2 cellular contexts compared by ENCODE assay signal in genomic region chr4:119209586-119209985, GRCh38.
TF ChIP-seq lines count a peak whose summit lies in the region.

No MANE protein-coding gene starts in this region.

TF ChIP-seq in SK-N-SH, 30 proteins besides CTCF, POLR2A, EP300 and RAD21 (continued from another document):
- TF ChIP-seq USF2 (IDR thresholded peaks at IDR 0.05; ENCODE audit: borderline replicate concordance, low read depth, low read length) (no peak), RFX5 (IDR thresholded peaks at IDR 0.05; ENCODE audit: low read length) (no peak), ELF1 (IDR thresholded peaks at IDR 0.05) (no peak), TEAD4 (IDR thresholded peaks at IDR 0.05; ENCODE audit: borderline replicate concordance, insufficient read depth) (no peak), GATA2 (CRISPR knock-in tag; IDR thresholded peaks at IDR 0.05) (no peak)

TF ChIP-seq in SK-N-SH treated with all-trans-retinoic acid at 6 μM for 48 hours, 23 proteins besides CTCF, POLR2A, EP300 and RAD21 (continued from another document):
- TF ChIP-seq TSHZ2 (CRISPR knock-in tag; IDR thresholded peaks at IDR 0.05) (no peak), CSDC2 (CRISPR knock-in tag; IDR thresholded peaks at IDR 0.05) (no peak), ESRRG (CRISPR knock-in tag; IDR thresholded peaks at IDR 0.05) (no peak), ZNF565 (CRISPR knock-in tag; conservative IDR thresholded peaks at IDR 0.05; ENCODE audit: low read depth) (no peak), TCF4 (CRISPR knock-in tag; IDR thresholded peaks at IDR 0.05; ENCODE audit: borderline replicate concordance) (no peak)
- TF ChIP-seq, protein P1, sequence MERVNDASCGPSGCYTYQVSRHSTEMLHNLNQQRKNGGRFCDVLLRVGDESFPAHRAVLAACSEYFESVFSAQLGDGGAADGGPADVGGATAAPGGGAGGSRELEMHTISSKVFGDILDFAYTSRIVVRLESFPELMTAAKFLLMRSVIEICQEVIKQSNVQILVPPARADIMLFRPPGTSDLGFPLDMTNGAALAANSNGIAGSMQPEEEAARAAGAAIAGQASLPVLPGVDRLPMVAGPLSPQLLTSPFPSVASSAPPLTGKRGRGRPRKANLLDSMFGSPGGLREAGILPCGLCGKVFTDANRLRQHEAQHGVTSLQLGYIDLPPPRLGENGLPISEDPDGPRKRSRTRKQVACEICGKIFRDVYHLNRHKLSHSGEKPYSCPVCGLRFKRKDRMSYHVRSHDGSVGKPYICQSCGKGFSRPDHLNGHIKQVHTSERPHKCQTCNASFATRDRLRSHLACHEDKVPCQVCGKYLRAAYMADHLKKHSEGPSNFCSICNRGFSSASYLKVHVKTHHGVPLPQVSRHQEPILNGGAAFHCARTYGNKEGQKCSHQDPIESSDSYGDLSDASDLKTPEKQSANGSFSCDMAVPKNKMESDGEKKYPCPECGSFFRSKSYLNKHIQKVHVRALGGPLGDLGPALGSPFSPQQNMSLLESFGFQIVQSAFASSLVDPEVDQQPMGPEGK (CRISPR knock-in tag; IDR thresholded peaks at IDR 0.05; ENCODE audit: borderline replicate concordance) = no peak
